In genomic region chr2:98087447-98088065, GRCh38 we compare ENCODE assay signal across 9 cellular contexts. TPM values are rescaled to one million over a fixed set of nuclear protein-coding genes. Genes with fewer than 3 reads are reported as not detected.
DNase-seq lines count a peak whose midpoint lies in the region; ATAC-seq lines count a peak whose summit lies in the region.
"Had no signal": no experiment of that assay in that cellular context is flagged by ENCODE, and none has a peak within 500 bp of the region (broad histone marks: within the 10 kb centered on the region; RNA-seq: fewer than 3 reads in every experiment).

No MANE protein-coding gene starts in this region.

- peaks cover 19% of the 10 kb centered on the region for H3K4me1 Mint-ChIP-seq in activated CD8-positive, alpha-beta memory T cell treated with anti-CD3 and anti-CD28 coated beads, Interleukin-2, amount 10 ng/mL, durations not matched to agents 7 days and 5 days
- peaks cover 13% of the 10 kb centered on the region for H3K4me1 Mint-ChIP-seq in activated T-helper 17 cell treated with anti-CD3 and anti-CD28 coated beads, Interleukin-2, amount 50 U/mL, for 72 hours

- H3K4me3 ChIP-seq in iPS-20b (ENCODE audit: low read length) (peak overlapping the region; percentile 83), subcutaneous abdominal adipose tissue (ENCODE audit: low read depth in 1 of 5, low read length in 5 of 5) (peak overlapping the region; percentile 37 to 67 (median 55))

- no peaks in the 10 kb centered on the region for H3K36me3 Mint-ChIP-seq in activated CD8-positive, alpha-beta memory T cell treated with anti-CD3 and anti-CD28 coated beads, Interleukin-2, amount 10 ng/mL, durations not matched to agents 7 days and 5 days
- H3K36me3 Mint-ChIP-seq in activated T-helper 17 cell treated with anti-CD3 and anti-CD28 coated beads, Interleukin-2, amount 50 U/mL, for 72 hours (ENCODE audit: low read depth), result no peaks in the 10 kb centered on the region

- no peak overlapping the region for H3K27ac Mint-ChIP-seq in activated CD8-positive, alpha-beta memory T cell treated with anti-CD3 and anti-CD28 coated beads, Interleukin-2, amount 10 ng/mL, durations not matched to agents 7 days and 5 days
- H3K27ac Mint-ChIP-seq in activated T-helper 17 cell treated with anti-CD3 and anti-CD28 coated beads, Interleukin-2, amount 50 U/mL, for 72 hours, result no peak overlapping the region

- H3K27ac ChIP-seq in iPS-20b (ENCODE audit: low read length) (no peak overlapping the region), subcutaneous abdominal adipose tissue (ENCODE audit: low read depth, low read length) (no peak overlapping the region)

- no peak for ATAC-seq in activated CD8-positive, alpha-beta memory T cell treated with anti-CD3 and anti-CD28 coated beads, Interleukin-2, amount 10 ng/mL, durations not matched to agents 7 days and 5 days
- no peak for ATAC-seq in activated T-helper 17 cell treated with anti-CD3 and anti-CD28 coated beads, Interleukin-2, amount 50 U/mL, for 72 hours (replicated peaks)

- no peaks in the 10 kb centered on the region for H3K9me3 ChIP-seq in iPS-20b (ENCODE audit: insufficient read depth, low read depth, low read length)
- H3K9me3 ChIP-seq in subcutaneous abdominal adipose tissue (ENCODE audit: control insufficient read depth in 5 of 5, low read length in 5 of 5), result peaks cover 0 to 8% (median 0%) of the 10 kb centered on the region in 5 donors

- CTCF ChIA-PET in activated CD8-positive, alpha-beta memory T cell treated with anti-CD3 and anti-CD28 coated beads, Interleukin-2, amount 10 ng/mL, durations not matched to agents 7 days and 5 days (lab: Charles Lee), result interaction anchor here (0.6 to 1.1 kb wide), 3 partner anchors 11 to 281 kb away, joined by 3 to 4 read pairs (median 3); no protein-coding TSS in a partner anchor

- peaks cover 45% of the 10 kb centered on the region for H3K27me3 Mint-ChIP-seq in activated CD8-positive, alpha-beta memory T cell treated with anti-CD3 and anti-CD28 coated beads, Interleukin-2, amount 10 ng/mL, durations not matched to agents 7 days and 5 days
- peaks cover 47% of the 10 kb centered on the region for H3K27me3 Mint-ChIP-seq in activated T-helper 17 cell treated with anti-CD3 and anti-CD28 coated beads, Interleukin-2, amount 50 U/mL, for 72 hours

- H3K36me3 ChIP-seq in iPS-20b (ENCODE audit: insufficient read depth, low read depth, low read length) (no peaks in the 10 kb centered on the region), subcutaneous abdominal adipose tissue (ENCODE audit: control insufficient read depth in 5 of 5, insufficient read depth in 5 of 5, low read length in 5 of 5) (no peaks in the 10 kb centered on the region)

- no peaks in the 10 kb centered on the region for H3K9me3 Mint-ChIP-seq in activated CD8-positive, alpha-beta memory T cell treated with anti-CD3 and anti-CD28 coated beads, Interleukin-2, amount 10 ng/mL, durations not matched to agents 7 days and 5 days (ENCODE audit: low read depth)
- H3K9me3 Mint-ChIP-seq in activated T-helper 17 cell treated with anti-CD3 and anti-CD28 coated beads, Interleukin-2, amount 50 U/mL, for 72 hours, result no peaks in the 10 kb centered on the region

- H3K4me3 Mint-ChIP-seq in activated CD8-positive, alpha-beta memory T cell treated with anti-CD3 and anti-CD28 coated beads, Interleukin-2, amount 10 ng/mL, durations not matched to agents 7 days and 5 days, result peak overlapping the region; percentile 77
- peak overlapping the region; percentile 67 for H3K4me3 Mint-ChIP-seq in activated T-helper 17 cell treated with anti-CD3 and anti-CD28 coated beads, Interleukin-2, amount 50 U/mL, for 72 hours

- H3K9ac ChIP-seq in iPS-20b (ENCODE audit: low read depth, low read length), result no peak overlapping the region
- H3K9ac ChIP-seq in subcutaneous abdominal adipose tissue (ENCODE audit: low read length in 5 of 5), result no peak overlapping the region

- no peak for DNase-seq in activated CD8-positive, alpha-beta memory T cell treated with anti-CD3 and anti-CD28 coated beads, Interleukin-2, amount 10 ng/mL, durations not matched to agents 7 days and 5 days
- no peak for DNase-seq in activated CD8-positive, alpha-beta memory T cell treated with anti-CD3 and anti-CD28 coated beads for 24 hours
- DNase-seq in NCI-H2029 (lab: John Stamatoyannopoulos, UW) (no peak), nucleus accumbens (lab: John Stamatoyannopoulos, UW) (no peak)
- DNase-seq in activated CD4-positive, alpha-beta T cell treated with anti-CD3 and anti-CD28 coated beads, Interleukin-2, amount 50 U/mL, for 1 hour, result no peak

- H3K27me3 ChIP-seq in iPS-20b (ENCODE audit: insufficient read depth, low read length) (peaks cover 51% of the 10 kb centered on the region), subcutaneous abdominal adipose tissue (ENCODE audit: control insufficient read depth in 5 of 5, insufficient read depth in 4 of 5, low read length in 5 of 5) (peaks cover 5 to 14% (median 12%) of the 10 kb centered on the region in 5 donors)

- H3K4me1 ChIP-seq in iPS-20b (ENCODE audit: insufficient read depth, low read length) (0 out of 2 replicates have a peak, but pooled peaks cover 2% of the 10 kb centered on the region), subcutaneous abdominal adipose tissue (ENCODE audit: control insufficient read depth in 5 of 5, insufficient read depth in 5 of 5, low read length in 5 of 5) (peaks cover 0 to 20% (median 17%) of the 10 kb centered on the region in 5 donors)

RNA-seq across cellular contexts. Expression of gene VWA3B, which starts 0.6 kb away (rescaled TPM):
- not detected for total RNA-seq in activated CD8-positive, alpha-beta memory T cell treated with anti-CD3 and anti-CD28 coated beads, Interleukin-2, amount 10 ng/mL, durations not matched to agents 7 days and 5 days
- total RNA-seq in activated T-helper 17 cell treated with anti-CD3 and anti-CD28 coated beads, Interleukin-2, amount 50 U/mL, for 72 hours, result not detected
- total RNA-seq: myocyte had no signal
